9 cellular contexts compared by ENCODE assay signal in genomic region chr12:55720071-55720564, GRCh38. TPM values are rescaled to one million over a fixed set of nuclear protein-coding genes. Genes with fewer than 3 reads are reported as not detected.
DNase-seq lines count a peak whose midpoint lies in the region; ATAC-seq and TF ChIP-seq lines count a peak whose summit lies in the region.
"Had no signal": no experiment of that assay in that cellular context is flagged by ENCODE, and none has a peak within 500 bp of the region (broad histone marks: within the 10 kb centered on the region; RNA-seq: fewer than 3 reads in every experiment).

A gene with protein sequence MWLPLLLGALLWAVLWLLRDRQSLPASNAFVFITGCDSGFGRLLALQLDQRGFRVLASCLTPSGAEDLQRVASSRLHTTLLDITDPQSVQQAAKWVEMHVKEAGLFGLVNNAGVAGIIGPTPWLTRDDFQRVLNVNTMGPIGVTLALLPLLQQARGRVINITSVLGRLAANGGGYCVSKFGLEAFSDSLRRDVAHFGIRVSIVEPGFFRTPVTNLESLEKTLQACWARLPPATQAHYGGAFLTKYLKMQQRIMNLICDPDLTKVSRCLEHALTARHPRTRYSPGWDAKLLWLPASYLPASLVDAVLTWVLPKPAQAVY (plus strand): TSS chr12:55720393. CDS start chr12:55721185, 792 bp downstream.

- no peak within 1 kb of the TSS for H3K4ac ChIP-seq in trophoblast cell (ENCODE audit: low read depth, low read length)

- H3F3A ChIP-seq in SK-N-SH (replicated peaks; ENCODE audit: insufficient read depth), result peaks cover 54% of the 10 kb centered on the region

- no peak within 1 kb of the TSS for H2AK5ac ChIP-seq in trophoblast cell (ENCODE audit: low read length)

- H3K4me2 ChIP-seq in SK-N-SH, result peak within 1 kb of the TSS; percentile 66
- H3K4me2 ChIP-seq in trophoblast cell (ENCODE audit: low read length), result no peak within 1 kb of the TSS

- TF ChIP-seq POLR2A in prostate gland (IDR thresholded peaks at IDR 0.05), result no peak

- TF ChIP-seq RAD21 in SK-N-SH (IDR thresholded peaks at IDR 0.05; ENCODE audit: low read length), result no peak

- H2BK12ac ChIP-seq in trophoblast cell (ENCODE audit: low read length), result no peak within 1 kb of the TSS

- no peak within 1 kb of the TSS for H2BK120ac ChIP-seq in trophoblast cell (ENCODE audit: insufficient read depth, low read length, poor library complexity)

- H3K79me1 ChIP-seq in trophoblast cell (ENCODE audit: low read length), result peaks cover 8% of the 10 kb centered on the region

- H3K9me2 ChIP-seq in SK-N-SH, result no peaks in the 10 kb centered on the region

- H4K20me1 ChIP-seq in SK-N-SH (ENCODE audit: insufficient read depth), result peaks cover 20% of the 10 kb centered on the region

- POLR2A ChIA-PET in CD4-positive, alpha-beta memory T cell (lab: Charles Lee; ENCODE audit: partially characterized antibody), result interaction anchor here (1.1 to 1.3 kb wide), 3 partner anchors 7 to 18 kb away, joined by 3 to 6 read pairs (median 5); partner anchors contain the start of gene CD63
- POLR2A ChIA-PET in SK-N-SH (lab: Yijun Ruan, JAX), result no interaction called here

- H3K79me2 ChIP-seq in SK-N-SH (ENCODE audit: insufficient read depth) (peaks cover 15% of the 10 kb centered on the region; the same call in 1 of the 2 replicates), trophoblast cell (ENCODE audit: control insufficient read depth, insufficient read depth, low read length, poor library complexity) (no peaks in the 10 kb centered on the region)

- H2AFZ ChIP-seq in SK-N-SH (ENCODE audit: low read depth), result no peak within 1 kb of the TSS
- H2AFZ ChIP-seq in trophoblast cell (ENCODE audit: insufficient read depth, low read length, poor library complexity), result no peak within 1 kb of the TSS

- H2BK5ac ChIP-seq in trophoblast cell (ENCODE audit: low read depth, low read length, poor library complexity), result no peak within 1 kb of the TSS

- H4K8ac ChIP-seq in trophoblast cell (ENCODE audit: low read depth, low read length), result no peak within 1 kb of the TSS

- H4K12ac ChIP-seq in trophoblast cell (ENCODE audit: low read depth, low read length), result no peak within 1 kb of the TSS

- H3K36me3 Mint-ChIP-seq in CD4-positive, alpha-beta memory T cell, result peaks cover 0 to 32% of the 10 kb centered on the region in 2 donors

- no peak for DNase-seq in CD4-positive, alpha-beta memory T cell
- no peak for DNase-seq in SK-N-SH
- DNase-seq in Right ventricle myocardium superior, result peak; percentile 81
- DNase-seq in prostate gland (ENCODE audit: low spot score), result no peak
- no peak for DNase-seq in RPMI8226
- DNase-seq in stimulated activated CD4-positive, alpha-beta T cell treated with anti-CD3 and anti-CD28 coated beads, Interleukin-15, amount 100 ng/mL, for 24 hours, result no peak
- DNase-seq in NCI-H1092 (lab: John Stamatoyannopoulos, UW), result no peak
- no peak for DNase-seq in trophoblast cell
- DNase-seq: activated naive CD4-positive, alpha-beta T cell had no signal

- no peak within 1 kb of the TSS for H3K4me3 ChIP-seq in CD4-positive, alpha-beta memory T cell (ENCODE audit: low read length in 2 of 2)
- H3K4me3 ChIP-seq in SK-N-SH (ENCODE audit: low read depth in 2 of 2, low read length in 1 of 2) (no peak within 1 kb of the TSS), prostate gland (no peak within 1 kb of the TSS), trophoblast cell (ENCODE audit: low read depth, low read length) (no peak within 1 kb of the TSS)

- H3K27me3 Mint-ChIP-seq in CD4-positive, alpha-beta memory T cell, result peaks cover 0 to 1% of the 10 kb centered on the region in 2 donors

- peak within 1 kb of the TSS in 4 of 7 donors; percentile 22 to 78 (median 49) for H3K27ac Mint-ChIP-seq in CD4-positive, alpha-beta memory T cell

- H3K36me3 ChIP-seq in CD4-positive, alpha-beta memory T cell (ENCODE audit: insufficient read depth, low read length), result peaks cover 15% of the 10 kb centered on the region
- H3K36me3 ChIP-seq in SK-N-SH (replicated peaks in 1 of 2; ENCODE audit: control insufficient read depth in 1 of 2, insufficient read depth in 2 of 2, low read length in 1 of 2) (peaks cover 13 to 23% of the 10 kb centered on the region in 2 experiments), prostate gland (no peaks in the 10 kb centered on the region), trophoblast cell (ENCODE audit: control insufficient read depth in 1 of 2, insufficient read depth in 2 of 2, low read length in 2 of 2) (peaks cover 20 to 21% of the 10 kb centered on the region in 2 experiments)

- TF ChIP-seq CTCF in SK-N-SH (IDR thresholded peaks at IDR 0.05), result no peak
- no peak for TF ChIP-seq CTCF in prostate gland (IDR thresholded peaks at IDR 0.05)

- H3K27me3 ChIP-seq in CD4-positive, alpha-beta memory T cell (ENCODE audit: insufficient read depth, low read length), result no peaks in the 10 kb centered on the region
- H3K27me3 ChIP-seq in SK-N-SH (ENCODE audit: insufficient read depth), result no peaks in the 10 kb centered on the region
- no peaks in the 10 kb centered on the region for H3K27me3 ChIP-seq in prostate gland (replicated peaks; ENCODE audit: insufficient read depth)
- H3K27me3 ChIP-seq in trophoblast cell (ENCODE audit: insufficient read depth, low read length), result no peaks in the 10 kb centered on the region

- H4K91ac ChIP-seq in trophoblast cell (ENCODE audit: low read depth, low read length), result no peak within 1 kb of the TSS

- H3K4me3 Mint-ChIP-seq in CD4-positive, alpha-beta memory T cell, result peak within 1 kb of the TSS in 1 of 8 donors; percentile 25

- H3K9ac ChIP-seq in SK-N-SH, result peak within 1 kb of the TSS; percentile 17; the same call in 1 of the 2 replicates
- no peak within 1 kb of the TSS for H3K9ac ChIP-seq in trophoblast cell (ENCODE audit: low read length)

- no peak for TF ChIP-seq EP300 in SK-N-SH (IDR thresholded peaks at IDR 0.05; ENCODE audit: borderline replicate concordance in 1 of 2, low read depth in 1 of 2, low read length in 1 of 2)

- 81% methylated on average over 6 of the region's 6 CpGs for WGBS in SK-N-SH (ENCODE audit: low lambda C conversion rate)
- WGBS in prostate gland, result 31% methylated on average over 6 of the region's 6 CpGs
- WGBS in trophoblast cell (ENCODE audit: extremely low coverage, insufficient coverage, insufficient read length), result no CpG with 5 or more reads among the region's 6 CpGs

- ATAC-seq in Right ventricle myocardium superior (ENCODE audit: poor library complexity), result peak; percentile 55

- CTCF ChIA-PET in CD4-positive, alpha-beta memory T cell (lab: Charles Lee; ENCODE audit: partially characterized antibody), result interaction anchor here (0.7 to 5.1 kb wide), 3 partner anchors 14 to 18 kb away, joined by 3 to 44 read pairs (median 3); no protein-coding TSS in a partner anchor
- CTCF ChIA-PET in SK-N-SH (lab: Yijun Ruan, JAX), result interaction anchor here (0.6 to 11.2 kb wide), 10 partner anchors 10 to 109 kb away, joined by 3 to 202 read pairs (median 5); partner anchors contain the start of genes CD63 and DNAJC14

- H3K14ac ChIP-seq in trophoblast cell (ENCODE audit: low read length), result no peak within 1 kb of the TSS

- intact Hi-C loops in CD4-positive, alpha-beta memory T cell (cut with micrococcal nuclease), result no loop called here
- intact Hi-C loops in Right ventricle myocardium superior (cut with DNase I), result no loop called here
- intact Hi-C loops in prostate gland (cut with DNase I), result no loop called here

- H3K4me1 ChIP-seq in CD4-positive, alpha-beta memory T cell (ENCODE audit: insufficient read depth, low read length), result peaks cover 39% of the 10 kb centered on the region
- H3K4me1 ChIP-seq in SK-N-SH (ENCODE audit: control insufficient read depth in 1 of 2, insufficient read depth in 2 of 2, low read depth in 1 of 2, low read length in 1 of 2), result peaks cover 29 to 41% of the 10 kb centered on the region in 2 experiments
- H3K4me1 ChIP-seq in prostate gland (replicated peaks), result peaks cover 12% of the 10 kb centered on the region
- H3K4me1 ChIP-seq in trophoblast cell (ENCODE audit: control insufficient read depth in 1 of 2, insufficient read depth in 2 of 2, low read length in 2 of 2), result peaks cover 16 to 20% of the 10 kb centered on the region in 2 experiments

- H3K9me3 Mint-ChIP-seq in CD4-positive, alpha-beta memory T cell, result peaks cover 0 to 4% (median 0%) of the 10 kb centered on the region in 8 donors

- H3K4me1 Mint-ChIP-seq in CD4-positive, alpha-beta memory T cell, result peaks cover 22 to 61% (median 43%) of the 10 kb centered on the region in 4 donors

- H3K27ac ChIP-seq in CD4-positive, alpha-beta memory T cell (ENCODE audit: low read depth, low read length), result no peak within 1 kb of the TSS
- H3K27ac ChIP-seq in SK-N-SH (ENCODE audit: low read depth in 2 of 2, low read length in 1 of 2) (peak within 1 kb of the TSS; percentile 56 to 74), prostate gland (peak within 1 kb of the TSS; percentile 40 to 44), trophoblast cell (ENCODE audit: low read depth, low read length) (no peak within 1 kb of the TSS)

- H3K23ac ChIP-seq in trophoblast cell (ENCODE audit: low read length), result no peak within 1 kb of the TSS

- H3K9me3 ChIP-seq in CD4-positive, alpha-beta memory T cell (ENCODE audit: control insufficient read depth in 1 of 2, low read length in 2 of 2), result no peaks in the 10 kb centered on the region
- H3K9me3 ChIP-seq in SK-N-SH (no peaks in the 10 kb centered on the region), prostate gland (no peaks in the 10 kb centered on the region), trophoblast cell (ENCODE audit: insufficient read depth, low read depth, low read length) (peaks cover 2% of the 10 kb centered on the region)

- H3K18ac ChIP-seq in trophoblast cell (ENCODE audit: low read length), result no peak within 1 kb of the TSS

TF ChIP-seq in SK-N-SH, 30 proteins besides CTCF, POLR2A, EP300 and RAD21 (continues in another document):
- no peak for TF ChIP-seq FOXM1 (IDR thresholded peaks at IDR 0.05; ENCODE audit: low read depth)
- TF ChIP-seq PBX3 (IDR thresholded peaks at IDR 0.05), result no peak
- TF ChIP-seq MXI1 (IDR thresholded peaks at IDR 0.05; ENCODE audit: low read depth, low read length), result no peak
- no peak for TF ChIP-seq SMC3 (IDR thresholded peaks at IDR 0.05; ENCODE audit: low read depth, low read length)
- no peak for TF ChIP-seq GATA2 (CRISPR knock-in tag; IDR thresholded peaks at IDR 0.05)

RNA-seq across cellular contexts. Expression of the gene that starts here (rescaled TPM):
- total RNA-seq in CD4-positive, alpha-beta memory T cell, result 10 to 100 TPM; 29.9 to 32.5 TPM
- 1 to 10 TPM; 1.4 to 1.8 TPM for polyA plus RNA-seq in CD4-positive, alpha-beta memory T cell
- polyA plus RNA-seq in SK-N-SH (2012; rRNA removed), result 5.2 and 5.4 TPM in 2 replicates
- 1.6 and 1.7 TPM in 2 replicates for polyA plus RNA-seq in SK-N-SH (2012; cell fraction: cytosol; rRNA removed)
- 46.0 and 49.7 TPM in 2 replicates for polyA plus RNA-seq in SK-N-SH (2012; cell fraction: nucleus; rRNA removed)
- 10.1 TPM for total RNA-seq in Right ventricle myocardium superior
- 10 to 100 TPM in 1 of 2 donors, 1 to 10 TPM in 1; 5.7 to 12.6 TPM for total RNA-seq in prostate gland
- 0.81 and 1.4 TPM in 2 replicates for polyA plus RNA-seq in trophoblast cell (2013)

Comparison
In these comparisons a context has a peak if more than half of its experiments do, and no peak if none do; other contexts are left out.
1. H3K27ac ChIP-seq: peak in SK-N-SH (2 of 2) and prostate gland (2 of 2); none in CD4-positive, alpha-beta memory T cell (single experiment) and trophoblast cell (single experiment).